Comparison of ENCODE assay signal across 22 cellular contexts in genomic region chr1:78737241-78737640, GRCh38.
"Had no signal": no experiment of that assay in that cellular context is flagged by ENCODE, and none has a peak within 500 bp of the region (broad histone marks: within the 10 kb centered on the region; RNA-seq: fewer than 3 reads in every experiment).

No MANE protein-coding gene starts in this region.

- H3K4me3 ChIP-seq: colonic mucosa, esophagus muscularis mucosa, gastrocnemius medialis, heart right ventricle, left lung, lower lobe of right lung had no signal

- DNase-seq: colonic mucosa; cortex of kidney; effector CD8-positive, alpha-beta T cell; effector memory CD8-positive, alpha-beta T cell; endodermal cell; foreskin keratinocyte; gastrocnemius medialis; glutamatergic neuron; head of caudate nucleus; heart right ventricle; hippocampal formation; left cardiac atrium; left lung; left ventricle myocardium superior; lower lobe of right lung; mesendoderm; midbrain; naive thymus-derived CD4-positive, alpha-beta T cell had no signal

- H3K36me3 ChIP-seq: colonic mucosa, esophagus muscularis mucosa, gastrocnemius medialis, heart right ventricle, left lung, lower lobe of right lung had no signal

- H3K4me1 ChIP-seq: colonic mucosa, esophagus muscularis mucosa, foreskin keratinocyte, gastrocnemius medialis, heart right ventricle, left lung, lower lobe of right lung had no signal

- FAIRE-seq: endothelial cell of umbilical vein, islet of Langerhans, keratinocyte had no signal

- H3K9me3 ChIP-seq: colonic mucosa, esophagus muscularis mucosa, gastrocnemius medialis, lower lobe of right lung had no signal

- H3K27me3 ChIP-seq: colonic mucosa, esophagus muscularis mucosa, foreskin keratinocyte, gastrocnemius medialis, heart right ventricle, left lung had no signal

- H3K27ac ChIP-seq: colonic mucosa, esophagus muscularis mucosa, foreskin keratinocyte, gastrocnemius medialis, heart right ventricle, left lung, lower lobe of right lung had no signal
